In the genomic region with DNA sequence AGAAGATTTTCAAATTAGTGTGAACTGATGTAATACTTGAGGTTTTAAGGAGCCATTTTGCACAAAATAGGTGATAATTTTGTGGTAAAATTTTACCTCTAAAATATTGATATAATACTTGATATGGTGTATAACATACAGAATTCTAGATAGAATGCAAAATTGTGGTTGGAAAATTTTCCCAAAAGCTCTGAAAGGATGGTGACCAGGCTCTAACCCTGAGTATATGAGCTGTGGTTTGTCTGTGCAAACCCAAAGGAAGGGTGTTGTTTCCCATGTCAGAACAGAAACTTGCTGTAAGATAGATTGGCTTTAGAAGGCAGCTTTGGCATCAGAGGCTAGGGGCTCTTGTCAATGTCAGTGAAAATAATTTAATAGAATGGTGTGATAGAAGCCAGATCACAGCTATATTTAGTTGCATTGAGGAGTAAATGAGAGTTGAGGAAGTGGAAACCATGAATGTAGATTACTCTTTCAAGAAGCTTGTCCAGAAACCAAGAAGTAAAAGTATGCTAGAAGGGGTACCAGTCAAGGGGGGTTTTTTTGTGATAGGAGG, we compare ENCODE assay signal across 20 cellular contexts.
DNase-seq lines count a peak whose midpoint lies in the region; ATAC-seq lines count a peak whose summit lies in the region.
"Had no signal": no experiment of that assay in that cellular context is flagged by ENCODE, and none has a peak within 500 bp of the region (broad histone marks: within the 10 kb centered on the region; RNA-seq: fewer than 3 reads in every experiment).

No MANE protein-coding gene starts in this region.

- peaks cover 4% of the 10 kb centered on the region for H3K36me3 Mint-ChIP-seq in activated naive CD8-positive, alpha-beta T cell treated with anti-CD3 and anti-CD28 coated beads, Interleukin-2, amount 50 U/mL, for 24 hours (ENCODE audit: low read depth)

- peak; percentile 33 for ATAC-seq in activated naive CD8-positive, alpha-beta T cell treated with anti-CD3 and anti-CD28 coated beads, Interleukin-2, amount 50 U/mL, for 24 hours
- ATAC-seq in stimulated activated naive CD8-positive, alpha-beta T cell treated with anti-CD3 and anti-CD28 coated beads, Interleukin-15, amount 100 ng/mL, for 72 hours = peak; percentile 50
- ATAC-seq in GM21529 (IDR thresholded peaks at IDR 0.05; ENCODE audit: unreplicated experiment) (no peak), HG02678 (IDR thresholded peaks at IDR 0.05; ENCODE audit: unreplicated experiment) (no peak)
- ATAC-seq: left lobe of liver had no signal

- H3K27ac Mint-ChIP-seq in activated naive CD8-positive, alpha-beta T cell treated with anti-CD3 and anti-CD28 coated beads, Interleukin-2, amount 50 U/mL, for 24 hours = peak overlapping the region; percentile 18
- H3K27ac Mint-ChIP-seq in stimulated activated naive CD8-positive, alpha-beta T cell treated with anti-CD3 and anti-CD28 coated beads, Interleukin-15, amount 100 ng/mL, for 72 hours = peak overlapping the region in 1 of 2 donors; percentile 85
- H3K27ac Mint-ChIP-seq: B cell, IgD-negative memory B cell had no signal

- DNase-seq in stimulated activated CD4-positive, alpha-beta T cell treated with anti-CD3 and anti-CD28 coated beads, Interleukin-4, amount 100 ng/mL, for 24 hours = peak; percentile 11
- DNase-seq in stimulated activated CD4-positive, alpha-beta T cell treated with anti-CD3 and anti-CD28 coated beads, Interleukin-12 subunit alpha, Interleukin-12 subunit beta, amount 100 ng/mL, for 4 hours = no peak
- DNase-seq in MV-4-11 (lab: John Stamatoyannopoulos, UW) = peak; percentile 7
- peak; percentile 7 for DNase-seq in activated naive CD8-positive, alpha-beta T cell treated with anti-CD3 and anti-CD28 coated beads, Interleukin-2, amount 50 U/mL, for 24 hours
- DNase-seq in stimulated activated naive CD8-positive, alpha-beta T cell treated with anti-CD3 and anti-CD28 coated beads, Interleukin-15, amount 100 ng/mL, for 72 hours = no peak
- no peak for DNase-seq in C1 segment of cervical spinal cord (lab: John Stamatoyannopoulos, UW)
- DNase-seq: activated gamma-delta T cell, DMS79, HCEC 1CT, hippocampal formation, NCI-H1105 treated with DMSO at 0.1 percent for 48 hours, NCI-H2227 treated with DMSO at 0.1 percent for 48 hours, posterior cingulate gyrus, small intestine, SW 1271 had no signal

- no peak overlapping the region for H3K4me3 Mint-ChIP-seq in activated naive CD8-positive, alpha-beta T cell treated with anti-CD3 and anti-CD28 coated beads, Interleukin-2, amount 50 U/mL, for 24 hours
- H3K4me3 Mint-ChIP-seq in stimulated activated naive CD8-positive, alpha-beta T cell treated with anti-CD3 and anti-CD28 coated beads, Interleukin-15, amount 100 ng/mL, for 72 hours = peak overlapping the region in 1 of 2 donors; percentile 35
- H3K4me3 Mint-ChIP-seq: B cell had no signal

- H3K9me3 Mint-ChIP-seq in activated naive CD8-positive, alpha-beta T cell treated with anti-CD3 and anti-CD28 coated beads, Interleukin-2, amount 50 U/mL, for 24 hours = no peaks in the 10 kb centered on the region
- H3K9me3 Mint-ChIP-seq in stimulated activated naive CD8-positive, alpha-beta T cell treated with anti-CD3 and anti-CD28 coated beads, Interleukin-15, amount 100 ng/mL, for 72 hours = no peaks in the 10 kb centered on the region
- H3K9me3 Mint-ChIP-seq: IgD-negative memory B cell had no signal

- no peaks in the 10 kb centered on the region for H3K27me3 Mint-ChIP-seq in activated naive CD8-positive, alpha-beta T cell treated with anti-CD3 and anti-CD28 coated beads, Interleukin-2, amount 50 U/mL, for 24 hours
- H3K27me3 Mint-ChIP-seq in stimulated activated naive CD8-positive, alpha-beta T cell treated with anti-CD3 and anti-CD28 coated beads, Interleukin-15, amount 100 ng/mL, for 72 hours = no peaks in the 10 kb centered on the region
- H3K27me3 Mint-ChIP-seq: B cell, IgD-negative memory B cell had no signal

- H3K4me1 Mint-ChIP-seq in activated naive CD8-positive, alpha-beta T cell treated with anti-CD3 and anti-CD28 coated beads, Interleukin-2, amount 50 U/mL, for 24 hours = peaks cover 66% of the 10 kb centered on the region
- H3K4me1 Mint-ChIP-seq in stimulated activated naive CD8-positive, alpha-beta T cell treated with anti-CD3 and anti-CD28 coated beads, Interleukin-15, amount 100 ng/mL, for 72 hours = peaks cover 50% of the 10 kb centered on the region

Comparison
In these comparisons a context has a peak if more than half of its experiments do, and no peak if none do; other contexts are left out.
1. DNase-seq: peak in stimulated activated CD4-positive, alpha-beta T cell treated with anti-CD3 and anti-CD28 coated beads, Interleukin-4, amount 100 ng/mL, for 24 hours (single experiment), MV-4-11 (single experiment) and activated naive CD8-positive, alpha-beta T cell treated with anti-CD3 and anti-CD28 coated beads, Interleukin-2, amount 50 U/mL, for 24 hours (single experiment); none in stimulated activated CD4-positive, alpha-beta T cell treated with anti-CD3 and anti-CD28 coated beads, Interleukin-12 subunit alpha, Interleukin-12 subunit beta, amount 100 ng/mL, for 4 hours (single experiment), stimulated activated naive CD8-positive, alpha-beta T cell treated with anti-CD3 and anti-CD28 coated beads, Interleukin-15, amount 100 ng/mL, for 72 hours (0 of 2) and C1 segment of cervical spinal cord (0 of 14).
2. ATAC-seq: peak in activated naive CD8-positive, alpha-beta T cell treated with anti-CD3 and anti-CD28 coated beads, Interleukin-2, amount 50 U/mL, for 24 hours (single experiment) and stimulated activated naive CD8-positive, alpha-beta T cell treated with anti-CD3 and anti-CD28 coated beads, Interleukin-15, amount 100 ng/mL, for 72 hours (single experiment); none in GM21529 (single experiment) and HG02678 (single experiment).